Comparison of ENCODE assay signal across 32 cellular contexts in genomic region chr4:125693233-125693632, GRCh38.
"Had no signal": no experiment of that assay in that cellular context is flagged by ENCODE, and none has a peak within 500 bp of the region (broad histone marks: within the 10 kb centered on the region; RNA-seq: fewer than 3 reads in every experiment).

No MANE protein-coding gene starts in this region.

- H3K4me1 ChIP-seq: adrenal gland, Peyer's patch, SJSA1 had no signal

- ATAC-seq: activated naive CD4-positive, alpha-beta T cell treated with anti-CD3 and anti-CD28 coated beads, Interleukin-2, amount 50 U/mL, for 72 hours; activated T-cell treated with anti-CD3 and anti-CD28 coated beads, Interleukin-2, amount 50 U/mL, for 4 hours; K562; PC-3 had no signal

- H3K9me3 ChIP-seq: adrenal gland, SJSA1 had no signal

- DNase-seq: activated B cell treated with CpG ODN at 0.5 μM for 24 hours; activated CD4-positive, alpha-beta memory T cell treated with anti-CD3 and anti-CD28 coated beads for 36 hours; activated CD4-positive, alpha-beta T cell treated with anti-CD3 and anti-CD28 coated beads for 4 hours; activated CD4-positive, alpha-beta T cell treated with anti-CD3 and anti-CD28 coated beads, Interleukin-2, amount 50 U/mL, for 1 hour; activated CD4-positive, CD25-positive, alpha-beta regulatory T cell treated with anti-CD3 and anti-CD28 coated beads, Interleukin-2, amount 50 U/mL, for 72 hours; activated CD8-positive, alpha-beta memory T cell treated with anti-CD3 and anti-CD28 coated beads, Interleukin-2, amount 50 U/mL, for 4 hours; activated gamma-delta T cell treated with Interleukin-2 at 50 U/mL for 16 hours; activated naive CD4-positive, alpha-beta T cell treated with anti-CD3 and anti-CD28 coated beads for 36 hours; activated T-cell treated with anti-CD3 and anti-CD28 coated beads for 4 hours; activated T-cell treated with anti-CD3 and anti-CD28 coated beads, Interleukin-2, amount 50 U/mL, for 4 hours; adrenal gland; cerebellar nuclear complex; NCI-H1105 treated with DMSO at 0.1 percent for 48 hours; NCI-H1436; NCI-H1694 treated with DMSO at 0.1 percent for 48 hours; NCI-H2029; NCI-H2171 treated with DMSO at 0.1 percent for 48 hours; NCI-H2227 treated with DMSO at 0.1 percent for 48 hours; NCI-H526; NCI-H774; PC-3; Peyer's patch; RPMI8226; SHP77 treated with DMSO at 0.1 percent for 48 hours; SW 1271; T-helper 1 cell; T-helper 2 cell; T-helper 9 cell had no signal

- H3K36me3 ChIP-seq: adrenal gland, Peyer's patch, SJSA1 had no signal

- H3K4me3 ChIP-seq: adrenal gland, K562, Peyer's patch, SJSA1 had no signal

- H3K27me3 ChIP-seq: adrenal gland, Peyer's patch, SJSA1 had no signal

- H3K27ac ChIP-seq: adrenal gland, Peyer's patch, SJSA1, VCaP had no signal
